ENCODE assay signal across 20 cellular contexts in genomic region chr10:132494831-132495230, GRCh38.
"Had no signal": no experiment of that assay in that cellular context is flagged by ENCODE, and none has a peak within 500 bp of the region (broad histone marks: within the 10 kb centered on the region; RNA-seq: fewer than 3 reads in every experiment).

No MANE protein-coding gene starts in this region.

- FAIRE-seq: keratinocyte, small intestine had no signal

- H3K36me3 ChIP-seq: left lung, neural progenitor cell, ovary, right atrium auricular region, thyroid gland, upper lobe of right lung had no signal

- ATAC-seq: foreskin keratinocyte; left lung; mucosa of descending colon; naive thymus-derived CD8-positive, alpha-beta T cell; upper lobe of right lung had no signal

- H3K4me3 Mint-ChIP-seq: endodermal cell; immature natural killer cell; naive thymus-derived CD8-positive, alpha-beta T cell; neural progenitor cell had no signal

- H3K4me1 Mint-ChIP-seq: endodermal cell, immature natural killer cell had no signal

- H3K4me1 ChIP-seq: foreskin keratinocyte, neural progenitor cell, thyroid gland had no signal

- H3K36me3 Mint-ChIP-seq: immature natural killer cell; naive thymus-derived CD8-positive, alpha-beta T cell; neural progenitor cell had no signal

- H3K27me3 ChIP-seq: left lung, neural progenitor cell, ovary, right atrium auricular region, thyroid gland, upper lobe of right lung had no signal

- H3K4me3 ChIP-seq: coronary artery, left lung, lung, mucosa of descending colon, neural progenitor cell, ovary, right atrium auricular region, thyroid gland, upper lobe of right lung had no signal

- H3K9me3 ChIP-seq: left lung, mucosa of descending colon, ovary, right atrium auricular region, thyroid gland, upper lobe of right lung had no signal

- H3K27ac Mint-ChIP-seq: endodermal cell, neural progenitor cell had no signal

- H2AFZ ChIP-seq: neural progenitor cell had no signal

- H3K9ac ChIP-seq: neural progenitor cell had no signal

- H3K27ac ChIP-seq: foreskin keratinocyte, neural progenitor cell, right atrium auricular region, thyroid gland, upper lobe of right lung had no signal

- H3K9me3 Mint-ChIP-seq: immature natural killer cell; naive thymus-derived CD8-positive, alpha-beta T cell had no signal

- H3K4me2 ChIP-seq: neural progenitor cell had no signal

- DNase-seq: effector CD4-positive, alpha-beta T cell; endodermal cell; erythroblast; foreskin keratinocyte; immature natural killer cell; left lung; mesendoderm; mucosa of descending colon; small intestine; stimulated activated CD4-positive, alpha-beta T cell treated with anti-CD3 and anti-CD28 coated beads, Interleukin-2, amount 100 ng/mL, for 48 hours; stimulated activated naive CD4-positive, alpha-beta T cell treated with Interleukin-2 at 50 U/mL for 16 hours; thyroid gland had no signal
